35 cellular contexts compared by ENCODE assay signal in genomic region chr6:154561750-154562149, GRCh38.
"Had no signal": no experiment of that assay in that cellular context is flagged by ENCODE, and none has a peak within 500 bp of the region (broad histone marks: within the 10 kb centered on the region; RNA-seq: fewer than 3 reads in every experiment).

No MANE protein-coding gene starts in this region.

- DNase-seq: Karpas-422, Kasumi-1, MG63, MM.1S, MV-4-11, NCI-H1048, NCI-H1092, NCI-H1092 treated with DMSO at 0.1 percent for 48 hours, NCI-H1105, NCI-H1105 treated with DMSO at 0.1 percent for 48 hours, NCI-H1417, NCI-H1417 treated with DMSO at 0.1 percent for 48 hours, NCI-H1436, NCI-H1436 treated with DMSO at 0.1 percent for 48 hours, NCI-H146, NCI-H1694, NCI-H1694 treated with DMSO at 0.1 percent for 48 hours, NCI-H187, NCI-H187 treated with DMSO at 0.1 percent for 48 hours, NCI-H1930, NCI-H2029, NCI-H2029 treated with DMSO at 0.1 percent for 48 hours, NCI-H2081, NCI-H2081 treated with DMSO at 0.1 percent for 48 hours, NCI-H2107, NCI-H2171, NCI-H2171 treated with DMSO at 0.1 percent for 48 hours, NCI-H2227 treated with DMSO at 0.1 percent for 48 hours, NCI-H226, NCI-H345, NCI-H446, NCI-H446 treated with DMSO at 0.1 percent for 48 hours, NCI-H510A, NCI-H510A treated with DMSO at 0.1 percent for 48 hours, NCI-H524 had no signal

- H3K27me3 ChIP-seq: MG63 had no signal

- H3K9me3 ChIP-seq: MG63 had no signal

- H3K36me3 ChIP-seq: MG63 had no signal

- H3K4me3 ChIP-seq: MG63 had no signal
